ENCODE assay signal across 27 cellular contexts in the genomic region with DNA sequence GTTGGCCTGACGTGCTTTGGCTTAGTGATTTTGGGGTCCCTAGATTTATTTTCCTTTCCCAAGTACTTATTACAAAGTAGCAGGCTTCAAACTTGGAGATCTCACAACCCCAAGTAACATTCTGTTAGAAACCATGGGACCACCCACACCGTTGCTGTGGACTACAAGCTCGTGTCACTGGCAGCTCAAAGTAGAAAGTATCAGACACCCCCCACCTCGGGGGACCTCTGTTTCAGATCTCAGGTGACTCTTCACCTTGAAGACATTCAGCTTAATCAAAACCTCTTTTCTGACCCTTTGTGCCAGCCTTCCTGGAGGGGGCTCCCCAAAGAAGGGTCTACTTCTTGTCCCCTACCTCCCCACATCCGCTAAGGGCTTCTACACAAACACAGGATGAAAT. TPM values are rescaled to one million over a fixed set of nuclear protein-coding genes. Genes with fewer than 3 reads are reported as not detected.
"Had no signal": no experiment of that assay in that cellular context is flagged by ENCODE, and none has a peak within 500 bp of the region (broad histone marks: within the 10 kb centered on the region; RNA-seq: fewer than 3 reads in every experiment).

No MANE protein-coding gene starts in this region.

- H3K4me1 ChIP-seq: ascending aorta had no signal

- DNase-seq: activated B cell treated with CpG ODN at 0.5 μM for 24 hours; activated CD4-positive, alpha-beta T cell treated with anti-CD3 and anti-CD28 coated beads for 1 hour; activated CD4-positive, alpha-beta T cell treated with anti-CD3 and anti-CD28 coated beads, Interleukin-2, amount 10 ng/mL, durations not matched to agents 24 days and 14 days; activated CD4-positive, alpha-beta T cell treated with anti-CD3 and anti-CD28 coated beads, Interleukin-2, amount 50 U/mL, for 48 hours; activated CD8-positive, alpha-beta memory T cell treated with anti-CD3 and anti-CD28 coated beads, Interleukin-2, amount 10 ng/mL, durations not matched to agents 7 days and 5 days; activated gamma-delta T cell treated with Interleukin-2 at 50 U/mL for 16 hours; activated naive CD4-positive, alpha-beta T cell treated with anti-CD3 and anti-CD28 coated beads, Interleukin-2, amount 10 ng/mL, durations not matched to agents 7 days and 5 days; activated T-cell treated with anti-CD3 and anti-CD28 coated beads, Interleukin-2, amount 50 U/mL, for 24 hours; IMR-90; Kasumi-1; KBM-7; NCI-H1048; NCI-H1417; NCI-H1930; NCI-H2171; NCI-H226; NCI-H510A treated with DMSO at 0.1 percent for 48 hours; NCI-H69; NK-92 treated with Interleukin-12 subunit alpha and Interleukin-12 subunit beta, amount 100 ng/mL, for 24 hours; OCI-M1; SHP77 treated with DMSO at 0.1 percent for 48 hours; T-helper 9 cell had no signal

- H3K9me3 ChIP-seq: ascending aorta had no signal

- H3K4me3 ChIP-seq: ascending aorta had no signal

- H3K27ac ChIP-seq: ascending aorta, RWPE1 had no signal

- H3K36me3 ChIP-seq: ascending aorta had no signal

- H3K27me3 ChIP-seq: ascending aorta had no signal

- ATAC-seq: activated CD8-positive, alpha-beta memory T cell treated with anti-CD3 and anti-CD28 coated beads, Interleukin-2, amount 10 ng/mL, durations not matched to agents 7 days and 5 days; Panc1; T-helper 17 cell had no signal

RNA-seq across cellular contexts. Expression of gene MYT1, which starts 15.7 kb away (rescaled TPM):
- total RNA-seq: activated CD4-positive, alpha-beta T cell treated with anti-CD3 and anti-CD28 coated beads, Interleukin-2, amount 10 ng/mL, durations not matched to agents 24 days and 14 days; activated CD8-positive, alpha-beta memory T cell treated with anti-CD3 and anti-CD28 coated beads, Interleukin-2, amount 10 ng/mL, durations not matched to agents 7 days and 5 days; ascending aorta; IMR-90; T-helper 17 cell had no signal
- polyA plus RNA-seq: IMR-90 had no signal

RNA-seq across cellular contexts. Expression of gene NPBWR2, which starts 41.2 kb away (rescaled TPM):
- total RNA-seq: activated B cell treated with CpG ODN at 0.5 μM for 24 hours; activated CD4-positive, alpha-beta T cell treated with anti-CD3 and anti-CD28 coated beads, Interleukin-2, amount 10 ng/mL, durations not matched to agents 24 days and 14 days; activated CD8-positive, alpha-beta memory T cell treated with anti-CD3 and anti-CD28 coated beads, Interleukin-2, amount 10 ng/mL, durations not matched to agents 7 days and 5 days; ascending aorta; IMR-90; SK-MEL-5; T-helper 17 cell had no signal
- polyA plus RNA-seq: IMR-90 had no signal
